ENCODE assay signal across 21 cellular contexts in genomic region chr14:95189400-95190162, GRCh38. TPM values are rescaled to one million over a fixed set of nuclear protein-coding genes. Genes with fewer than 3 reads are reported as not detected.
DNase-seq lines count a peak whose midpoint lies in the region; ATAC-seq and TF ChIP-seq lines count a peak whose summit lies in the region.
"Had no signal": no experiment of that assay in that cellular context is flagged by ENCODE, and none has a peak within 500 bp of the region (broad histone marks: within the 10 kb centered on the region; RNA-seq: fewer than 3 reads in every experiment).

No MANE protein-coding gene starts in this region.

- DNase-seq in AG10803 (ENCODE audit: low read depth): peak; percentile 15
- DNase-seq in LHCN-M2 (ENCODE audit: low read depth): peak; percentile 61
- peak; percentile 43 to 68 for DNase-seq in SJCRH30
- DNase-seq in left ventricle myocardium inferior: no peak
- DNase-seq in NCI-H1436 (lab: John Stamatoyannopoulos, UW): no peak
- DNase-seq in COLO829 (ENCODE audit: low spot score): no peak
- DNase-seq in UCSD-AML1 (lab: John Stamatoyannopoulos, UW; ENCODE audit: unreplicated experiment): no peak
- DNase-seq: activated CD4-positive, CD25-positive, alpha-beta regulatory T cell; activated CD8-positive, alpha-beta T cell treated with anti-CD3 and anti-CD28 coated beads for 36 hours; activated T-cell treated with anti-CD3 and anti-CD28 coated beads, Interleukin-2, amount 50 U/mL, for 4 hours; KG1; NCI-H1436 treated with DMSO at 0.1 percent for 48 hours; sigmoid colon; stimulated activated CD4-positive, alpha-beta T cell treated with anti-CD3 and anti-CD28 coated beads, Interleukin-1b, Interleukin-23, amount 100 ng/mL, for 48 hours; stimulated activated naive CD8-positive, alpha-beta T cell treated with anti-CD3 and anti-CD28 coated beads, Interleukin-15, amount 100 ng/mL, for 72 hours; T-helper 17 cell; upper lobe of left lung had no signal

- TF ChIP-seq CTCF in AG10803 (conservative IDR thresholded peaks at IDR 0.05; ENCODE audit: low read length) (no peak), left ventricle myocardium inferior (IDR thresholded peaks at IDR 0.05; ENCODE audit: borderline replicate concordance) (no peak)

- H3K27me3 ChIP-seq in SJCRH30 (no peaks in the 10 kb centered on the region), left ventricle myocardium inferior (ENCODE audit: low read depth) (peaks cover 23% of the 10 kb centered on the region)
- H3K27me3 ChIP-seq: breast epithelium, sigmoid colon, upper lobe of left lung had no signal

- intact Hi-C loops in left ventricle myocardium inferior (cut with micrococcal nuclease): no loop called here

- H3K4me1 ChIP-seq in SJCRH30 (peaks cover 23% of the 10 kb centered on the region), left ventricle myocardium inferior (peaks cover 47% of the 10 kb centered on the region)
- H3K4me1 ChIP-seq: breast epithelium, parathyroid adenoma had no signal

- H3K4me3 ChIP-seq in AG10803 (ENCODE audit: low read length) (no peak overlapping the region), SJCRH30 (no peak overlapping the region), left ventricle myocardium inferior (no peak overlapping the region)
- H3K4me3 ChIP-seq: breast epithelium, sigmoid colon, upper lobe of left lung had no signal

- ATAC-seq in GM21515 (IDR thresholded peaks at IDR 0.05; ENCODE audit: unreplicated experiment): no peak
- ATAC-seq: activated CD8-positive, alpha-beta T cell treated with anti-CD3 and anti-CD28 coated beads for 36 hours; activated T-cell treated with anti-CD3 and anti-CD28 coated beads, Interleukin-2, amount 50 U/mL, for 4 hours; stimulated activated naive CD8-positive, alpha-beta T cell treated with anti-CD3 and anti-CD28 coated beads, Interleukin-15, amount 100 ng/mL, for 72 hours; T-helper 17 cell had no signal

- peaks cover 6% of the 10 kb centered on the region; the same call in 1 of the 2 replicates for H3K36me3 ChIP-seq in SJCRH30
- peaks cover 5% of the 10 kb centered on the region for H3K36me3 ChIP-seq in left ventricle myocardium inferior
- H3K36me3 ChIP-seq: breast epithelium, sigmoid colon, upper lobe of left lung had no signal

- H3K9me3 ChIP-seq in SJCRH30 (replicated peaks) (no peaks in the 10 kb centered on the region), left ventricle myocardium inferior (replicated peaks) (peaks cover 12% of the 10 kb centered on the region)
- H3K9me3 ChIP-seq: breast epithelium, sigmoid colon, upper lobe of left lung had no signal

- H3K27ac ChIP-seq in SJCRH30 (peak overlapping the region; percentile 34; the same call in 1 of the 2 replicates), left ventricle myocardium inferior (replicated peaks) (peak overlapping the region; percentile 68)
- H3K27ac ChIP-seq: breast epithelium, C4-2B, parathyroid adenoma, upper lobe of left lung had no signal

RNA-seq across cellular contexts. Expression of gene DICER1, which starts 32.3 kb away (rescaled TPM):
- total RNA-seq in LHCN-M2 (2014; rRNA removed): 21.5 and 38.8 TPM in 2 replicates
- polyA plus RNA-seq in LHCN-M2 (2012): 7.1 TPM
- total RNA-seq in SJCRH30 (2014; rRNA removed; shearing (Covaris generic)): 198 and 202 TPM in 2 replicates
- total RNA-seq in left ventricle myocardium inferior: 22.1 TPM

Comparison
In these comparisons a context has a peak if more than half of its experiments do, and no peak if none do; other contexts are left out.
1. DNase-seq: peak in AG10803 (single experiment), LHCN-M2 (single experiment) and SJCRH30 (2 of 2); none in left ventricle myocardium inferior (single experiment), NCI-H1436 (single experiment), COLO829 (single experiment) and UCSD-AML1 (single experiment).